ENCODE assay signal across 19 cellular contexts in genomic region chr2:6359964-6360363, GRCh38.
A peak's percentile ranks its signal among the peaks of the same experiment; 100 is the strongest.
DNase-seq lines count a peak whose midpoint lies in the region; ATAC-seq, FAIRE-seq and TF ChIP-seq lines count a peak whose summit lies in the region.
"Had no signal": no experiment of that assay in that cellular context is flagged by ENCODE, and none has a peak within 500 bp of the region (broad histone marks: within the 10 kb centered on the region; RNA-seq: fewer than 3 reads in every experiment).

No MANE protein-coding gene starts in this region.

- no peak for ATAC-seq in GM19395 (IDR thresholded peaks at IDR 0.05; ENCODE audit: unreplicated experiment)
- no peak for ATAC-seq in pancreas
- ATAC-seq in HG02610 (IDR thresholded peaks at IDR 0.05; ENCODE audit: unreplicated experiment): no peak
- ATAC-seq: HCT116 had no signal

- no peak overlapping the region for H3K27ac ChIP-seq in BLaER1
- H3K27ac ChIP-seq in pancreas: no peak overlapping the region
- H3K27ac ChIP-seq: C4-2B, HL-60 had no signal

- DNase-seq in G401 (ENCODE audit: low spot score): peak; percentile 3
- peak; percentile 6 for DNase-seq in adipocyte (ENCODE audit: low read depth)
- peak; percentile 20 for DNase-seq in globus pallidus (ENCODE audit: low spot score)
- DNase-seq in NCI-H2171 (lab: John Stamatoyannopoulos, UW): no peak
- DNase-seq in pancreas: no peak
- DNase-seq: Caco-2; CD4-positive, alpha-beta T cell; GDM1; GOT3; H7; HFFc6 had no signal

- WGBS in pancreas, 2 donors: 60 to 72% methylated on average over 5 of the region's 5 CpGs

- FAIRE-seq in pancreas (lab: Jason Lieb, UNC): no peak
- FAIRE-seq: D721Med, GM12892 had no signal

- H3K4me2 ChIP-seq in BLaER1: peak overlapping the region; percentile 61

- H3K4me1 ChIP-seq in BLaER1 (peaks cover 38% of the 10 kb centered on the region), adipocyte (ENCODE audit: control insufficient read depth, insufficient read depth, low read length) (no peaks in the 10 kb centered on the region), pancreas (no peaks in the 10 kb centered on the region)
- H3K4me1 ChIP-seq: Caco-2 had no signal

- intact Hi-C loops in pancreas (cut with DNase I): loop anchor here in 1 of 3 donors (10.0 kb wide), 1 partner anchor 415 kb away; no protein-coding TSS in a partner anchor

- no peaks in the 10 kb centered on the region for H4K20me1 ChIP-seq in BLaER1

- no peaks in the 10 kb centered on the region for H3K36me3 ChIP-seq in BLaER1
- no peaks in the 10 kb centered on the region for H3K36me3 ChIP-seq in adipocyte (ENCODE audit: control insufficient read depth, insufficient read depth, low read length, severe bottlenecking)
- H3K36me3 ChIP-seq in pancreas: no peaks in the 10 kb centered on the region

- in situ Hi-C loops in G401 (cut with HindIII; ENCODE audit: low sequenced_read_pairs): no loop called here

- TF ChIP-seq CTCF in pancreas (IDR thresholded peaks at IDR 0.05): no peak

- H3K27me3 ChIP-seq in BLaER1: no peaks in the 10 kb centered on the region
- no peaks in the 10 kb centered on the region for H3K27me3 ChIP-seq in adipocyte (replicated peaks; ENCODE audit: control insufficient read depth, insufficient read depth, low read length)
- no peaks in the 10 kb centered on the region for H3K27me3 ChIP-seq in pancreas

- no peak overlapping the region for H3K9ac ChIP-seq in BLaER1
- no peak overlapping the region for H3K9ac ChIP-seq in adipocyte (ENCODE audit: low read length)

- H3K9me3 ChIP-seq in BLaER1: no peaks in the 10 kb centered on the region
- H3K9me3 ChIP-seq in adipocyte (ENCODE audit: control insufficient read depth, low read length): no peaks in the 10 kb centered on the region
- H3K9me3 ChIP-seq in pancreas: no peaks in the 10 kb centered on the region
- H3K9me3 ChIP-seq: Caco-2 had no signal

- H3K4me3 ChIP-seq in BLaER1 (no peak overlapping the region), adipocyte (ENCODE audit: low read length) (no peak overlapping the region), pancreas (no peak overlapping the region)

Comparison
In these comparisons a context has a peak if more than half of its experiments do, and no peak if none do; other contexts are left out.
1. DNase-seq: peak in G401 (single experiment), adipocyte (single experiment) and globus pallidus (single experiment); none in NCI-H2171 (single experiment) and pancreas (0 of 6).